23 cellular contexts compared by ENCODE assay signal in genomic region chr14:33796356-33796755, GRCh38.
DNase-seq lines count a peak whose midpoint lies in the region; ATAC-seq and TF ChIP-seq lines count a peak whose summit lies in the region.
"Had no signal": no experiment of that assay in that cellular context is flagged by ENCODE, and none has a peak within 500 bp of the region (broad histone marks: within the 10 kb centered on the region; RNA-seq: fewer than 3 reads in every experiment).

No MANE protein-coding gene starts in this region.

- no peak for TF ChIP-seq RAD21 in SK-N-SH (IDR thresholded peaks at IDR 0.05; ENCODE audit: low read length)

- no peaks in the 10 kb centered on the region for H3K9me2 ChIP-seq in SK-N-SH

- H3K36me3 ChIP-seq in SK-N-SH (replicated peaks in 1 of 2; ENCODE audit: control insufficient read depth in 1 of 2, insufficient read depth in 2 of 2, low read length in 1 of 2), result no peaks in the 10 kb centered on the region
- H3K36me3 ChIP-seq in fibroblast of lung (ENCODE audit: control insufficient read depth, insufficient read depth, low read length), result no peaks in the 10 kb centered on the region
- H3K36me3 ChIP-seq: brain microvascular endothelial cell, heart left ventricle, prostate gland, SJSA1, thyroid gland had no signal

- TF ChIP-seq EP300 in SK-N-SH (IDR thresholded peaks at IDR 0.05; ENCODE audit: borderline replicate concordance in 1 of 2, low read depth in 1 of 2, low read length in 1 of 2), result peak in 1 of 2 experiments; percentile 17; a peak in 1 of 4 replicates

- H4K20me1 ChIP-seq in SK-N-SH (ENCODE audit: insufficient read depth) (no peaks in the 10 kb centered on the region), fibroblast of lung (ENCODE audit: control insufficient read depth, extremely low read depth, insufficient read depth, low read length) (no peaks in the 10 kb centered on the region)

- H3K9ac ChIP-seq in SK-N-SH (no peak overlapping the region), fibroblast of lung (ENCODE audit: insufficient read depth, low read length) (no peak overlapping the region)

- ATAC-seq in omental fat pad (ENCODE audit: low FRiP score) (peak; percentile 60), GM21717 (IDR thresholded peaks at IDR 0.05; ENCODE audit: unreplicated experiment) (no peak), HG03280 (IDR thresholded peaks at IDR 0.05; ENCODE audit: unreplicated experiment) (no peak)
- ATAC-seq: foreskin keratinocyte, heart left ventricle had no signal

- 44% methylated on average over 3 of the region's 3 CpGs for WGBS in SK-N-SH (ENCODE audit: low lambda C conversion rate)

- H3K27ac ChIP-seq in SK-N-SH (ENCODE audit: low read depth in 2 of 2, low read length in 1 of 2) (peak overlapping the region in 1 of 2 experiments; percentile 37; a peak in 2 of 4 replicates), fibroblast of lung (ENCODE audit: insufficient read depth, low read length) (no peak overlapping the region)
- H3K27ac ChIP-seq: brain microvascular endothelial cell, foreskin keratinocyte, heart left ventricle, prostate gland, SJSA1, thyroid gland had no signal

- CTCF ChIA-PET in SK-N-SH (lab: Yijun Ruan, JAX), result interaction anchor here (1.4 kb wide), 1 partner anchor 432 kb away, joined by 3 read pairs; no protein-coding TSS in a partner anchor

- H3K4me1 ChIP-seq in SK-N-SH (ENCODE audit: control insufficient read depth in 1 of 2, insufficient read depth in 2 of 2, low read depth in 1 of 2, low read length in 1 of 2) (peaks cover 7 to 18% of the 10 kb centered on the region in 2 experiments; a peak in 3 of 4 replicates), fibroblast of lung (ENCODE audit: control insufficient read depth, extremely low read depth, insufficient read depth, low read length) (no peaks in the 10 kb centered on the region)
- H3K4me1 ChIP-seq: SJSA1 had no signal

- peak; percentile 21 for DNase-seq in AG20443 (ENCODE audit: low spot score)
- no peak for DNase-seq in SK-N-SH
- DNase-seq in fibroblast of lung (ENCODE audit: low read depth in 2 of 2), result peak; percentile 11 to 97
- no peak for DNase-seq in omental fat pad (ENCODE audit: low spot score)
- no peak for DNase-seq in NCI-H1694 (lab: John Stamatoyannopoulos, UW)
- DNase-seq in NCI-H2171 (lab: John Stamatoyannopoulos, UW), result no peak
- DNase-seq: activated CD8-positive, alpha-beta memory T cell treated with anti-CD3 and anti-CD28 coated beads for 24 hours; activated effector memory CD4-positive, alpha-beta T cell treated with anti-CD3 and anti-CD28 coated beads, Interleukin-2, amount 50 U/mL, for 16 hours; activated naive CD8-positive, alpha-beta T cell treated with anti-CD3 and anti-CD28 coated beads, Interleukin-2, amount 10 ng/mL, durations not matched to agents 7 days and 5 days; brain microvascular endothelial cell; foreskin keratinocyte; H7; heart left ventricle; KBM-7; MM.1S; NCI-H2029 treated with DMSO at 0.1 percent for 48 hours; NCI-H2227 treated with DMSO at 0.1 percent for 48 hours; NCI-H748 treated with DMSO at 0.1 percent for 48 hours; thyroid gland had no signal

- TF ChIP-seq CTCF in SK-N-SH (IDR thresholded peaks at IDR 0.05), result no peak
- no peak for TF ChIP-seq CTCF in fibroblast of lung (conservative IDR thresholded peaks at IDR 0.05 in 1 of 2, IDR thresholded peaks at IDR 0.05 in 1 of 2; ENCODE audit: low read depth in 1 of 2, low read length in 2 of 2)
- TF ChIP-seq CTCF in omental fat pad (IDR thresholded peaks at IDR 0.05), result no peak

- H3K79me2 ChIP-seq in SK-N-SH (ENCODE audit: insufficient read depth) (no peaks in the 10 kb centered on the region), fibroblast of lung (ENCODE audit: control insufficient read depth, insufficient read depth, low read length) (no peaks in the 10 kb centered on the region)

- POLR2A ChIA-PET in SK-N-SH (lab: Yijun Ruan, JAX), result no interaction called here

- H3K4me3 ChIP-seq in SK-N-SH (ENCODE audit: low read depth in 2 of 2, low read length in 1 of 2) (no peak overlapping the region), fibroblast of lung (replicated peaks in 1 of 4; ENCODE audit: control extremely low read depth in 1 of 4, insufficient read depth in 1 of 4, low read depth in 3 of 4, low read length in 4 of 4) (no peak overlapping the region)
- H3K4me3 ChIP-seq: heart left ventricle, prostate gland, SJSA1, thyroid gland had no signal

- H2AFZ ChIP-seq in SK-N-SH (ENCODE audit: low read depth) (no peak overlapping the region), fibroblast of lung (ENCODE audit: low read length) (no peak overlapping the region)

- no peaks in the 10 kb centered on the region for H3K27me3 ChIP-seq in SK-N-SH (ENCODE audit: insufficient read depth)
- peaks cover 19% of the 10 kb centered on the region for H3K27me3 ChIP-seq in fibroblast of lung (ENCODE audit: control insufficient read depth, insufficient read depth, low read length)
- H3K27me3 ChIP-seq: SJSA1, thyroid gland had no signal

- H3K9me3 ChIP-seq in SK-N-SH (no peaks in the 10 kb centered on the region), fibroblast of lung (ENCODE audit: control insufficient read depth, insufficient read depth, low read depth, low read length) (no peaks in the 10 kb centered on the region)
- H3K9me3 ChIP-seq: heart left ventricle, prostate gland, SJSA1, thyroid gland had no signal

- H3F3A ChIP-seq in SK-N-SH (replicated peaks; ENCODE audit: insufficient read depth), result no peaks in the 10 kb centered on the region

- H3K4me2 ChIP-seq in SK-N-SH (no peak overlapping the region), fibroblast of lung (ENCODE audit: extremely low read depth, insufficient read depth, low read length) (no peak overlapping the region)

TF ChIP-seq in SK-N-SH, 30 proteins besides CTCF, POLR2A, EP300 and RAD21:
- TF ChIP-seq FOSL2 (IDR thresholded peaks at IDR 0.05; ENCODE audit: borderline replicate concordance, low read depth), result peak; percentile 23; the same call in 1 of the 2 replicates
- no peak; the same call in 1 of the 2 replicates for TF ChIP-seq TCF12 (IDR thresholded peaks at IDR 0.05)
- peak; percentile 46; the same call in 1 of the 2 replicates for TF ChIP-seq PBX3 (IDR thresholded peaks at IDR 0.05)
- peak; percentile 22; the same call in 1 of the 2 replicates for TF ChIP-seq NFIC (IDR thresholded peaks at IDR 0.05; ENCODE audit: borderline replicate concordance)
- no peak for TF ChIP-seq TEAD4 (IDR thresholded peaks at IDR 0.05; ENCODE audit: borderline replicate concordance, insufficient read depth)
- no peak for TF ChIP-seq CHD2 (IDR thresholded peaks at IDR 0.05; ENCODE audit: low read length, partially characterized antibody)
- TF ChIP-seq JUND (IDR thresholded peaks at IDR 0.05), result peak; percentile 53

Comparison
In these comparisons a context has a peak if more than half of its experiments do, and no peak if none do; other contexts are left out.
1. DNase-seq: peak in AG20443 (single experiment) and fibroblast of lung (2 of 2); none in SK-N-SH (single experiment), omental fat pad (single experiment), NCI-H1694 (single experiment) and NCI-H2171 (single experiment).